In the genomic region with DNA sequence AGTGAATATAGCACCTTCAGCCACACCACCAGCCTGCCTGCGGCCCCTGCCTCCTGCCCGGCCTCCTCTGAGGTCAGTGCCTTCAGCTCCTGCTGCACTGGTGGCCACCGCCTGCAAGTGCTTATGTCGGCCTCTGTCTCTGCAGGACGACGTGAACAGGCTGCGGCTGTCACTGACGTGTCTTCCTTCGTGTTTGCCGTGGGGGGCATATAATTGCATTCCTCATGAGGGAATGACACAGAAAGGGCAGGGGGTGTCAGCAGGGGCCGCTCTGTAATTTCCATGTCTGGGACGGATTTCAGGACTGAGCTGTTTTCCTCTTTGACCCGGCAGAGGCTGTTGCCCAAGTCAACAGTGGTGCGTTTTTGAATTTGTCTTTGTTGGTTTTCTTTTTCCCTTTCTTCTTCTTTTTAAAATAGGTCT, we compare ENCODE assay signal across 18 cellular contexts. TPM values are rescaled to one million over a fixed set of nuclear protein-coding genes. Genes with fewer than 3 reads are reported as not detected.
A peak's percentile ranks its signal among the peaks of the same experiment; 100 is the strongest.
DNase-seq lines count a peak whose midpoint lies in the region; ATAC-seq and TF ChIP-seq lines count a peak whose summit lies in the region.
"Had no signal": no experiment of that assay in that cellular context is flagged by ENCODE, and none has a peak within 500 bp of the region (broad histone marks: within the 10 kb centered on the region; RNA-seq: fewer than 3 reads in every experiment).

No MANE protein-coding gene starts in this region.

- H3K9me3 ChIP-seq in subcutaneous abdominal adipose tissue (ENCODE audit: control insufficient read depth in 5 of 5, low read length in 5 of 5) (no peaks in the 10 kb centered on the region), A673 (ENCODE audit: low read depth, low read length, poor library complexity, severe bottlenecking) (no peaks in the 10 kb centered on the region)
- H3K9me3 ChIP-seq: gastroesophageal sphincter, HAP-1, mucosa of descending colon, SK-N-SH, transverse colon had no signal

- peak overlapping the region in 1 of 5 donors; percentile 29 for H3K9ac ChIP-seq in subcutaneous abdominal adipose tissue (ENCODE audit: low read length in 5 of 5)
- H3K9ac ChIP-seq: SK-N-SH had no signal

- H3K4me1 Mint-ChIP-seq in HFFc6 (ENCODE audit: low read depth), result peaks cover 55% of the 10 kb centered on the region

- peak overlapping the region; percentile 57; the same call in 1 of the 2 replicates for H3K4me3 Mint-ChIP-seq in HFFc6
- H3K4me3 Mint-ChIP-seq: activated CD4-positive, alpha-beta memory T cell treated with anti-CD3 and anti-CD28 coated beads for 36 hours; endodermal cell had no signal

- no peak for DNase-seq in HFFc6
- peak; percentile 74 for DNase-seq in astrocyte of the spinal cord (ENCODE audit: low read depth, low spot score)
- DNase-seq in left lobe of liver (ENCODE audit: low spot score), result no peak
- no peak for DNase-seq in activated naive CD4-positive, alpha-beta T cell treated with Interleukin-2 at 50 U/mL for 16 hours
- DNase-seq in A673 (ENCODE audit: low spot score), result no peak
- no peak for DNase-seq in NCI-H526 (lab: John Stamatoyannopoulos, UW)
- DNase-seq: activated CD4-positive, alpha-beta memory T cell treated with anti-CD3 and anti-CD28 coated beads for 36 hours; endodermal cell; mucosa of descending colon; NCI-H1436; NCI-H446; SK-N-SH; stimulated activated CD4-positive, alpha-beta T cell treated with anti-CD3 and anti-CD28 coated beads, Interleukin-1b, Interleukin-23, amount 100 ng/mL, for 48 hours; transverse colon had no signal

- no peak for TF ChIP-seq CTCF in HFFc6 (IDR thresholded peaks at IDR 0.05)
- no peak for TF ChIP-seq CTCF in astrocyte of the spinal cord (IDR thresholded peaks at IDR 0.05; ENCODE audit: low read depth, low read length)
- no peak for TF ChIP-seq CTCF in A673 (conservative IDR thresholded peaks at IDR 0.05; ENCODE audit: low read depth, low read length)

- H3K27me3 ChIP-seq in subcutaneous abdominal adipose tissue (ENCODE audit: control insufficient read depth in 5 of 5, insufficient read depth in 4 of 5, low read length in 5 of 5) (no peaks in the 10 kb centered on the region), A673 (replicated peaks; ENCODE audit: insufficient read depth, low read depth, low read length, poor library complexity) (no peaks in the 10 kb centered on the region)
- H3K27me3 ChIP-seq: gastroesophageal sphincter, transverse colon had no signal

- POLR2A ChIA-PET in A673 (lab: Charles Lee; ENCODE audit: low non-redundant PET), result no interaction called here

- H3K36me3 ChIP-seq in subcutaneous abdominal adipose tissue (ENCODE audit: control insufficient read depth in 5 of 5, insufficient read depth in 5 of 5, low read length in 5 of 5), result peaks cover 0 to 12% (median 9%) of the 10 kb centered on the region in 5 donors
- H3K36me3 ChIP-seq in A673 (ENCODE audit: insufficient read depth, low read length, poor library complexity, severe bottlenecking), result no peaks in the 10 kb centered on the region
- H3K36me3 ChIP-seq: gastroesophageal sphincter had no signal

- H3K4me1 ChIP-seq in subcutaneous abdominal adipose tissue (ENCODE audit: control insufficient read depth in 5 of 5, insufficient read depth in 5 of 5, low read length in 5 of 5) (peaks cover 6 to 78% (median 51%) of the 10 kb centered on the region in 5 donors), A673 (ENCODE audit: insufficient read depth, low read length, poor library complexity, severe bottlenecking) (no peaks in the 10 kb centered on the region)

- H3K36me3 Mint-ChIP-seq in HFFc6 (ENCODE audit: low read depth), result peaks cover 21% of the 10 kb centered on the region

- CTCF ChIA-PET in A673 (lab: Charles Lee), result no interaction called here

- no peaks in the 10 kb centered on the region; the same call in none of the 2 replicates for H3K27me3 Mint-ChIP-seq in HFFc6 (ENCODE audit: insufficient read depth)
- H3K27me3 Mint-ChIP-seq: activated CD4-positive, alpha-beta memory T cell treated with anti-CD3 and anti-CD28 coated beads for 36 hours had no signal

- no peaks in the 10 kb centered on the region for H3K9me3 Mint-ChIP-seq in HFFc6
- H3K9me3 Mint-ChIP-seq: activated CD4-positive, alpha-beta memory T cell treated with anti-CD3 and anti-CD28 coated beads for 36 hours; endodermal cell had no signal

- H3K4me3 ChIP-seq in astrocyte of the spinal cord (ENCODE audit: low read depth, low read length) (no peak overlapping the region), subcutaneous abdominal adipose tissue (ENCODE audit: low read depth in 1 of 5, low read length in 5 of 5) (peak overlapping the region in 2 of 5 donors; percentile 6 to 41), A673 (ENCODE audit: low read depth, low read length, poor library complexity, severe bottlenecking) (no peak overlapping the region)
- H3K4me3 ChIP-seq: gastroesophageal sphincter, HAP-1, mucosa of descending colon, transverse colon had no signal

- peak; percentile 80 for ATAC-seq in left lobe of liver
- ATAC-seq in HG02852 (IDR thresholded peaks at IDR 0.05; ENCODE audit: unreplicated experiment), result no peak
- ATAC-seq: gastroesophageal sphincter, mucosa of descending colon had no signal

- intact Hi-C loops in A673 (cut with micrococcal nuclease; ENCODE audit: unreplicated experiment), result no loop called here

- no TSS peak for BruUV-seq in A673 (replicated peaks; lab: Mats Ljungman, UMichigan)

- H3K27ac ChIP-seq in subcutaneous abdominal adipose tissue (ENCODE audit: low read depth, low read length) (peak overlapping the region; percentile 30), A673 (ENCODE audit: low read depth, low read length, poor library complexity, severe bottlenecking) (no peak overlapping the region)

- peak overlapping the region; percentile 66; the same call in 1 of the 2 replicates for H3K27ac Mint-ChIP-seq in HFFc6
- H3K27ac Mint-ChIP-seq: activated CD4-positive, alpha-beta memory T cell treated with anti-CD3 and anti-CD28 coated beads for 36 hours; endodermal cell had no signal

- in situ Hi-C loops in astrocyte of the spinal cord (cut with HindIII; ENCODE audit: low sequenced_read_pairs), result no loop called here

RNA-seq across cellular contexts. Expression of gene CMIP, which starts 28.5 kb away (rescaled TPM):
- total RNA-seq in HFFc6 (2021; fragmentation: NEBNext Ultra II Directional; extraction: Animal tissue kit (Norgen Biotek cat#: 25700)), result 10 to 100 TPM; 35.9 to 48.0 (median 43.5) TPM
- total RNA-seq in left lobe of liver (15.4 TPM), A673 (2021) (24.7 and 25.5 TPM in 2 replicates)
